ENCODE assay signal across 8 cellular contexts in genomic region chrX:13688384-13688771, GRCh38. TPM values are rescaled to one million over a fixed set of nuclear protein-coding genes. Genes with fewer than 3 reads are reported as not detected.
DNase-seq lines count a peak whose midpoint lies in the region; FAIRE-seq and TF ChIP-seq lines count a peak whose summit lies in the region.

No MANE protein-coding gene starts in this region.

- peak overlapping the region; percentile 28; the same call in 1 of the 2 replicates for H2AFZ ChIP-seq in OCI-LY3 (ENCODE audit: low read depth, low read length)

- H3K9me3 ChIP-seq in OCI-LY3 (ENCODE audit: insufficient read depth, low read length) (no peaks in the 10 kb centered on the region), prostate gland (no peaks in the 10 kb centered on the region)

- H3K27me3 ChIP-seq in OCI-LY3 (ENCODE audit: low read depth, low read length) (no peaks in the 10 kb centered on the region), prostate gland (replicated peaks; ENCODE audit: insufficient read depth) (no peaks in the 10 kb centered on the region)

- H3K4me3 ChIP-seq in OCI-LY3 (ENCODE audit: low read length) = peak overlapping the region; percentile 99
- H3K4me3 ChIP-seq in prostate gland = peak overlapping the region; percentile 56 to 66

- 14% methylated on average over 5 of the region's 5 CpGs for WGBS in prostate gland

- H3K9ac ChIP-seq in OCI-LY3 (ENCODE audit: low read length) = peak overlapping the region; percentile 92

- peak overlapping the region; percentile 98 for H3K4me2 ChIP-seq in OCI-LY3 (ENCODE audit: low read length)

- H3K4me3 Mint-ChIP-seq in endothelial cell (ENCODE audit: unreplicated experiment) = peak overlapping the region; percentile 91

- peaks cover 45% of the 10 kb centered on the region for H3K79me2 ChIP-seq in OCI-LY3 (ENCODE audit: low read length)

- H3K27me3 Mint-ChIP-seq in endothelial cell (ENCODE audit: unreplicated experiment) = peaks cover 3% of the 10 kb centered on the region

- H3K36me3 ChIP-seq in OCI-LY3 (replicated peaks; ENCODE audit: low read depth, low read length) (peaks cover 2% of the 10 kb centered on the region), prostate gland (no peaks in the 10 kb centered on the region)

- TF ChIP-seq POLR2A in GM12891 (IDR thresholded peaks at IDR 0.05; ENCODE audit: low read depth, low read length) = no peak
- TF ChIP-seq POLR2A in prostate gland (IDR thresholded peaks at IDR 0.05) = no peak

- H4K20me1 ChIP-seq in OCI-LY3 (ENCODE audit: insufficient read depth, low read length) = peaks cover 19% of the 10 kb centered on the region

- H3K27ac ChIP-seq in OCI-LY3 (ENCODE audit: low read length) (no peak overlapping the region), prostate gland (peak overlapping the region; percentile 90 to 94)

- DNase-seq in GM12891 (ENCODE audit: insufficient read length, low spot score) (no peak), endothelial cell (ENCODE audit: low spot score) (no peak), prostate gland (ENCODE audit: low spot score) (no peak), SHP77 treated with DMSO at 0.1 percent for 48 hours (lab: John Stamatoyannopoulos, UW) (no peak), occipital lobe (lab: John Stamatoyannopoulos, UW) (no peak), DMS153 (lab: John Stamatoyannopoulos, UW) (no peak), SIG-M5 treated with dmso at 0.1 percent for 504 hours (lab: John Stamatoyannopoulos, UW; ENCODE audit: unreplicated experiment) (no peak)

- H3K4me1 Mint-ChIP-seq in endothelial cell (ENCODE audit: unreplicated experiment) = peaks cover 15% of the 10 kb centered on the region

- H3K27ac Mint-ChIP-seq in endothelial cell (ENCODE audit: unreplicated experiment) = no peak overlapping the region

- FAIRE-seq in GM12891 (lab: Jason Lieb, UNC) = peak; percentile 57

- H3K4me1 ChIP-seq in OCI-LY3 (ENCODE audit: low read length) (peaks cover 62% of the 10 kb centered on the region), prostate gland (replicated peaks) (no peaks in the 10 kb centered on the region)

- no peaks in the 10 kb centered on the region for H3K36me3 Mint-ChIP-seq in endothelial cell (ENCODE audit: low read depth, unreplicated experiment)

- no peaks in the 10 kb centered on the region for H3K9me3 Mint-ChIP-seq in endothelial cell (ENCODE audit: unreplicated experiment)

- intact Hi-C loops in prostate gland (cut with DNase I) = loop anchor here (2.0 kb wide), 1 partner anchor 46 kb away; the partner anchor contains the start of genes OFD1 and TRAPPC2

- TF ChIP-seq CTCF in OCI-LY3 (IDR thresholded peaks at IDR 0.05; ENCODE audit: low read depth, low read length) = no peak
- TF ChIP-seq CTCF in endothelial cell (IDR thresholded peaks at IDR 0.05; ENCODE audit: unreplicated experiment) = no peak
- no peak for TF ChIP-seq CTCF in prostate gland (IDR thresholded peaks at IDR 0.05)

TF ChIP-seq in GM12891, 5 proteins besides CTCF, POLR2A, EP300 and RAD21:
- no peak for TF ChIP-seq SPI1 (IDR thresholded peaks at IDR 0.05; ENCODE audit: low read depth, low read length)
- TF ChIP-seq PAX5 (IDR thresholded peaks at IDR 0.05; ENCODE audit: insufficient read depth, low read length, severe bottlenecking) = no peak
- TF ChIP-seq TAF1 (IDR thresholded peaks at IDR 0.05; ENCODE audit: low read depth, low read length) = no peak
- no peak for TF ChIP-seq POU2F2 (IDR thresholded peaks at IDR 0.05; ENCODE audit: low read depth, low read length)
- TF ChIP-seq POLR2AphosphoS5 (IDR thresholded peaks at IDR 0.05; ENCODE audit: low read depth, low read length) = no peak

RNA-seq across cellular contexts. Expression of gene RAB9A, which starts 0.6 kb away (rescaled TPM):
- 37.6 TPM for polyA plus RNA-seq in GM12891 (2012; ENCODE audit: low read depth, missing spikeins)
- total RNA-seq in endothelial cell (ENCODE audit: unreplicated experiment) (11.2 TPM), prostate gland (10 to 100 TPM; 27.3 to 37.7 TPM), occipital lobe (29.2 TPM)

RNA-seq across cellular contexts. Expression of gene TCEANC, which starts 35.4 kb away (rescaled TPM):
- 0.60 TPM for polyA plus RNA-seq in GM12891 (2012; ENCODE audit: low read depth, missing spikeins)
- 3.8 TPM for total RNA-seq in endothelial cell (ENCODE audit: unreplicated experiment)
- 1 to 10 TPM; 3.1 to 4.9 TPM for total RNA-seq in prostate gland
- 14.7 TPM for total RNA-seq in occipital lobe

RNA-seq across cellular contexts. Expression of gene TRAPPC2, which starts 46.0 kb away (rescaled TPM):
- polyA plus RNA-seq in GM12891 (2012; ENCODE audit: low read depth, missing spikeins) = 7.8 TPM
- total RNA-seq in endothelial cell (ENCODE audit: unreplicated experiment) (12.4 TPM), prostate gland (10 to 100 TPM; 15.6 to 20.2 TPM), occipital lobe (76.7 TPM)

RNA-seq across cellular contexts. Expression of gene OFD1, which starts 46.2 kb away (rescaled TPM):
- 15.8 TPM for polyA plus RNA-seq in GM12891 (2012; ENCODE audit: low read depth, missing spikeins)
- total RNA-seq in endothelial cell (ENCODE audit: unreplicated experiment) (17.7 TPM), prostate gland (10 to 100 TPM; 23.6 to 36.2 TPM), occipital lobe (20.7 TPM)
